Comparison of ENCODE assay signal across 8 cellular contexts in genomic region chr12:54216580-54217308, GRCh38. TPM values are rescaled to one million over a fixed set of nuclear protein-coding genes. Genes with fewer than 3 reads are reported as not detected.
A peak's percentile ranks its signal among the peaks of the same experiment; 100 is the strongest.
DNase-seq lines count a peak whose midpoint lies in the region; ATAC-seq, FAIRE-seq and TF ChIP-seq lines count a peak whose summit lies in the region.

No MANE protein-coding gene starts in this region.

- H3K9me3 ChIP-seq in MM.1S (replicated peaks; ENCODE audit: insufficient read depth, low read length) (no peaks in the 10 kb centered on the region), neuron (ENCODE audit: low read length) (no peaks in the 10 kb centered on the region), stomach smooth muscle (ENCODE audit: control insufficient read depth in 2 of 2, low read length in 2 of 2) (no peaks in the 10 kb centered on the region)

- H3K27me3 ChIP-seq in MM.1S (replicated peaks; ENCODE audit: insufficient read depth, low read length) (peaks cover 57% of the 10 kb centered on the region), foreskin keratinocyte (no peaks in the 10 kb centered on the region), neuron (ENCODE audit: insufficient read depth, low read length) (peaks cover 10% of the 10 kb centered on the region), stomach smooth muscle (ENCODE audit: control insufficient read depth in 1 of 2, insufficient read depth in 2 of 2, low read length in 2 of 2) (peaks cover 59 to 60% of the 10 kb centered on the region in 2 donors)

- TF ChIP-seq CTCF in MM.1S (IDR thresholded peaks at IDR 0.05; ENCODE audit: low read length), result peak; percentile 56
- TF ChIP-seq CTCF in foreskin keratinocyte (conservative IDR thresholded peaks at IDR 0.05), result peak; percentile 81

- no peaks in the 10 kb centered on the region for H4K20me1 ChIP-seq in MM.1S (ENCODE audit: insufficient read depth, low read length)

- H3K9ac ChIP-seq in MM.1S (ENCODE audit: low read length) (peak overlapping the region; percentile 56; the same call in 1 of the 2 replicates), stomach smooth muscle (ENCODE audit: low read length in 2 of 2) (peak overlapping the region in 1 of 2 donors; percentile 36)

- H3K4me1 Mint-ChIP-seq in activated T-helper 2 cell treated with anti-CD3 and anti-CD28 coated beads, Interferon-gamma antibody, Interleukin-2, Interleukin-4, amounts not matched to agents 10 μg/mL and 5 μg/mL and 100 μg/mL, durations not matched to agents 14 hours and 24 hours and 36 hours (ENCODE audit: low read depth), result peaks cover 19% of the 10 kb centered on the region

- H3K36me3 ChIP-seq in MM.1S (replicated peaks; ENCODE audit: insufficient read depth, low read length) (no peaks in the 10 kb centered on the region), neuron (ENCODE audit: insufficient read depth, low read length) (no peaks in the 10 kb centered on the region), stomach smooth muscle (ENCODE audit: control insufficient read depth in 2 of 2, insufficient read depth in 2 of 2, low read length in 2 of 2) (no peaks in the 10 kb centered on the region)

- no peaks in the 10 kb centered on the region for H3K79me2 ChIP-seq in MM.1S (ENCODE audit: low read length)

- H3K9me3 Mint-ChIP-seq in activated T-helper 2 cell treated with anti-CD3 and anti-CD28 coated beads, Interferon-gamma antibody, Interleukin-2, Interleukin-4, amounts not matched to agents 10 μg/mL and 5 μg/mL and 100 μg/mL, durations not matched to agents 14 hours and 24 hours and 36 hours, result no peaks in the 10 kb centered on the region

- H3K27ac ChIP-seq in MM.1S (ENCODE audit: low read length), result no peak overlapping the region
- H3K27ac ChIP-seq in foreskin keratinocyte, result no peak overlapping the region
- no peak overlapping the region for H3K27ac ChIP-seq in stomach smooth muscle (ENCODE audit: low read length)

- ATAC-seq in foreskin keratinocyte, result peak; percentile 24

- DNase-seq in GM12892 (ENCODE audit: insufficient read length), result peak; percentile 58
- DNase-seq in MM.1S, result peak; percentile 83
- DNase-seq in activated T-helper 2 cell treated with anti-CD3 and anti-CD28 coated beads, Interferon-gamma antibody, Interleukin-2, Interleukin-4, amounts not matched to agents 10 μg/mL and 5 μg/mL and 100 μg/mL, durations not matched to agents 14 hours and 24 hours and 36 hours (ENCODE audit: low spot score), result peak; percentile 75
- peak; percentile 53 to 73 for DNase-seq in foreskin keratinocyte
- no peak for DNase-seq in GM19240 (ENCODE audit: insufficient read length, low spot score)

- H3K9me2 ChIP-seq in MM.1S (replicated peaks; ENCODE audit: insufficient read depth, low read length), result no peaks in the 10 kb centered on the region

- H2AFZ ChIP-seq in MM.1S (ENCODE audit: low read length) (peak overlapping the region; percentile 86), neuron (ENCODE audit: low read depth, low read length) (no peak overlapping the region)

- H3K27me3 Mint-ChIP-seq in activated T-helper 2 cell treated with anti-CD3 and anti-CD28 coated beads, Interferon-gamma antibody, Interleukin-2, Interleukin-4, amounts not matched to agents 10 μg/mL and 5 μg/mL and 100 μg/mL, durations not matched to agents 14 hours and 24 hours and 36 hours (ENCODE audit: low read depth), result peaks cover 18% of the 10 kb centered on the region

- peak overlapping the region; percentile 62 for H3K4me3 ChIP-seq in MM.1S (ENCODE audit: low read length)
- peak overlapping the region; percentile 20 for H3K4me3 ChIP-seq in neuron (ENCODE audit: low read length)
- peak overlapping the region; percentile 41 to 69 for H3K4me3 ChIP-seq in stomach smooth muscle (ENCODE audit: low read length in 2 of 2)

- H3K27ac Mint-ChIP-seq in activated T-helper 2 cell treated with anti-CD3 and anti-CD28 coated beads, Interferon-gamma antibody, Interleukin-2, Interleukin-4, amounts not matched to agents 10 μg/mL and 5 μg/mL and 100 μg/mL, durations not matched to agents 14 hours and 24 hours and 36 hours, result peak overlapping the region; percentile 20

- H3K4me1 ChIP-seq in MM.1S (ENCODE audit: low read length), result peaks cover 25% of the 10 kb centered on the region
- peaks cover 20% of the 10 kb centered on the region for H3K4me1 ChIP-seq in foreskin keratinocyte
- peaks cover 11% of the 10 kb centered on the region for H3K4me1 ChIP-seq in neuron (ENCODE audit: insufficient read depth, low read length)
- H3K4me1 ChIP-seq in stomach smooth muscle (ENCODE audit: control insufficient read depth, insufficient read depth, low read length), result peaks cover 23% of the 10 kb centered on the region

- no peaks in the 10 kb centered on the region for H3K36me3 Mint-ChIP-seq in activated T-helper 2 cell treated with anti-CD3 and anti-CD28 coated beads, Interferon-gamma antibody, Interleukin-2, Interleukin-4, amounts not matched to agents 10 μg/mL and 5 μg/mL and 100 μg/mL, durations not matched to agents 14 hours and 24 hours and 36 hours (ENCODE audit: low read depth)

- no peak for TF ChIP-seq POLR2A in GM12892 (IDR thresholded peaks at IDR 0.05; ENCODE audit: low read depth, low read length)
- TF ChIP-seq POLR2A in Raji (IDR thresholded peaks at IDR 0.05; ENCODE audit: insufficient read depth, low read depth, low read length), result peak; percentile 51; the same call in 1 of the 2 replicates

- peaks cover 23% of the 10 kb centered on the region for H3F3A ChIP-seq in MM.1S (ENCODE audit: insufficient read depth, low read length)

- intact Hi-C loops in activated T-helper 2 cell treated with anti-CD3 and anti-CD28 coated beads, Interferon-gamma antibody, Interleukin-2, Interleukin-4, amounts not matched to agents 10 μg/mL and 5 μg/mL and 100 μg/mL, durations not matched to agents 14 hours and 24 hours and 36 hours (cut with micrococcal nuclease), result loop anchor here (5.0 kb wide), 1 partner anchor 61 kb away; no protein-coding TSS in a partner anchor

- peak overlapping the region; percentile 100 for H3K4me2 ChIP-seq in MM.1S (ENCODE audit: low read depth, low read length)

- peak; percentile 82 for FAIRE-seq in GM12892 (lab: Jason Lieb, UNC)

- H3K4me3 Mint-ChIP-seq in activated T-helper 2 cell treated with anti-CD3 and anti-CD28 coated beads, Interferon-gamma antibody, Interleukin-2, Interleukin-4, amounts not matched to agents 10 μg/mL and 5 μg/mL and 100 μg/mL, durations not matched to agents 14 hours and 24 hours and 36 hours (ENCODE audit: low read depth), result peak overlapping the region; percentile 81

RNA-seq across cellular contexts. Expression of gene SMUG1, which starts 28.0 kb away (rescaled TPM):
- 29.7 TPM for polyA plus RNA-seq in GM12892 (2012; ENCODE audit: missing spikeins)
- 26.9 and 31.1 TPM in 2 replicates for total RNA-seq in activated T-helper 2 cell treated with anti-CD3 and anti-CD28 coated beads, Interferon-gamma antibody, Interleukin-2, Interleukin-4, amounts not matched to agents 10 μg/mL and 5 μg/mL and 100 μg/mL, durations not matched to agents 14 hours and 24 hours and 36 hours
- 54.7 and 58.7 TPM in 2 replicates for total RNA-seq in foreskin keratinocyte
- 73.3 and 80.9 TPM in 2 replicates for polyA plus RNA-seq in foreskin keratinocyte
